24 cellular contexts compared by ENCODE assay signal in the genomic region with DNA sequence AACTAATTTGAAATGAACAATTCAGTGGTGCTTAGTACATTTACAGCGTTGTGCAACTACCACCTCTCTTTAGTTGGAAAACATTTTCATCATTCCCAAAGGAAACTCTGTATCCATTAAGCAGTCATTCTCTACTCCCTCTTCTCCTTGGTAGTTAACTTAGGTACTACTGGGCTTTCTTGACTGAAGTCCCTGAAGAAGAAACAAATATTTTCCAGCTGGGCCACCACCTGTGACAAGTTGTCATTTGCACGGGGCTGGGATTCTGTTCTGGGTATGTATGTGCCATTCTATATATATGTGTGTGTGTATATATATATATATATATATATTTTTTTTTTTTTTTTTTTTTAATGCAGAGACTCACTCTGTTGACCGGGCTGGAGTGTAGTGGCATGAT. TPM values are rescaled to one million over a fixed set of nuclear protein-coding genes. Genes with fewer than 3 reads are reported as not detected.
DNase-seq lines count a peak whose midpoint lies in the region; ATAC-seq lines count a peak whose summit lies in the region.
"Had no signal": no experiment of that assay in that cellular context is flagged by ENCODE, and none has a peak within 500 bp of the region (broad histone marks: within the 10 kb centered on the region; RNA-seq: fewer than 3 reads in every experiment).

No MANE protein-coding gene starts in this region.

- peaks cover 73% of the 10 kb centered on the region for H3K4me1 ChIP-seq in BLaER1
- H3K4me1 ChIP-seq in HUES64 (ENCODE audit: insufficient read depth, low read length), result peaks cover 29% of the 10 kb centered on the region
- H3K4me1 ChIP-seq: body of pancreas, pancreas, right lobe of liver had no signal

- H3K9me3 ChIP-seq in BLaER1 (no peaks in the 10 kb centered on the region), HUES64 (ENCODE audit: insufficient read depth, low read depth, low read length) (0 out of 2 replicates have a peak, but pooled peaks cover 3% of the 10 kb centered on the region)
- H3K9me3 ChIP-seq: body of pancreas, heart left ventricle, lower lobe of right lung, pancreas, right lobe of liver, suprapubic skin had no signal

- no peak overlapping the region for H3K4me3 ChIP-seq in BLaER1
- no peak overlapping the region for H3K4me3 ChIP-seq in HUES64 (ENCODE audit: low read length)
- H3K4me3 ChIP-seq: body of pancreas, GM23248, heart left ventricle, lower lobe of right lung, pancreas, right lobe of liver, suprapubic skin had no signal

- no peak for DNase-seq in activated naive CD8-positive, alpha-beta T cell treated with anti-CD3 and anti-CD28 coated beads, Interleukin-2, amount 50 U/mL, for 24 hours
- no peak for DNase-seq in naive B cell
- no peak for DNase-seq in ecto neural progenitor cell (ENCODE audit: low spot score)
- DNase-seq in NOMO-1 treated with DMSO at 0.1 percent for 48 hours (lab: John Stamatoyannopoulos, UW; ENCODE audit: unreplicated experiment), result no peak
- no peak for DNase-seq in AML-193 (lab: John Stamatoyannopoulos, UW)
- DNase-seq: activated CD4-positive, CD25-positive, alpha-beta regulatory T cell treated with anti-CD3 and anti-CD28 coated beads, Interleukin-2, amount 50 U/mL, for 72 hours; body of pancreas; CD8-positive, alpha-beta memory T cell; KG1; lower lobe of right lung; NCI-H1048; NCI-H187 treated with DMSO at 0.1 percent for 48 hours; NCI-H345; pancreas; right lobe of liver; stimulated activated CD4-positive, alpha-beta T cell treated with anti-CD3 and anti-CD28 coated beads, Interleukin-15, amount 100 ng/mL, for 24 hours; T1000 had no signal

- H3K27ac Mint-ChIP-seq in activated naive CD8-positive, alpha-beta T cell treated with anti-CD3 and anti-CD28 coated beads, Interleukin-2, amount 50 U/mL, for 24 hours, result peak overlapping the region; percentile 39
- peak overlapping the region; percentile 80 to 100 (median 98) for H3K27ac Mint-ChIP-seq in naive B cell
- H3K27ac Mint-ChIP-seq: activated T-helper 1 cell treated with anti-CD3 and anti-CD28 coated beads, Interleukin-12 subunit alpha, Interleukin-12 subunit beta, Interleukin-2, Interleukin-4 antibody, amounts not matched to agents 30 ng/mL and 10 ng/mL and 1 ng/mL, durations not matched to agents 14 hours and 24 hours and 36 hours; CD8-positive, alpha-beta memory T cell had no signal

- no peaks in the 10 kb centered on the region for H3K36me3 Mint-ChIP-seq in activated naive CD8-positive, alpha-beta T cell treated with anti-CD3 and anti-CD28 coated beads, Interleukin-2, amount 50 U/mL, for 24 hours (ENCODE audit: low read depth)
- H3K36me3 Mint-ChIP-seq in naive B cell, result no peaks in the 10 kb centered on the region
- H3K36me3 Mint-ChIP-seq: activated naive CD4-positive, alpha-beta T cell treated with anti-CD3 and anti-CD28 coated beads, Interleukin-2, amount 50 U/mL, for 24 hours had no signal

- H3K27me3 Mint-ChIP-seq in activated naive CD8-positive, alpha-beta T cell treated with anti-CD3 and anti-CD28 coated beads, Interleukin-2, amount 50 U/mL, for 24 hours, result no peaks in the 10 kb centered on the region
- H3K27me3 Mint-ChIP-seq in naive B cell, result no peaks in the 10 kb centered on the region
- H3K27me3 Mint-ChIP-seq: activated naive CD4-positive, alpha-beta T cell treated with anti-CD3 and anti-CD28 coated beads, Interleukin-2, amount 50 U/mL, for 24 hours had no signal

- H4K20me1 ChIP-seq in BLaER1, result no peaks in the 10 kb centered on the region

- no peaks in the 10 kb centered on the region for H3K36me3 ChIP-seq in BLaER1
- H3K36me3 ChIP-seq in HUES64 (ENCODE audit: insufficient read depth, low read length), result no peaks in the 10 kb centered on the region
- H3K36me3 ChIP-seq: heart left ventricle, lower lobe of right lung, pancreas, right lobe of liver, suprapubic skin had no signal

- WGBS in HUES64, result 72% methylated on average over 3 of the region's 3 CpGs

- H3K4me3 Mint-ChIP-seq in activated naive CD8-positive, alpha-beta T cell treated with anti-CD3 and anti-CD28 coated beads, Interleukin-2, amount 50 U/mL, for 24 hours, result no peak overlapping the region
- H3K4me3 Mint-ChIP-seq in naive B cell, result peak overlapping the region in 6 of 8 donors; percentile 79 to 94 (median 86)

- H3K9ac ChIP-seq in BLaER1 (no peak overlapping the region), HUES64 (ENCODE audit: low read depth, low read length) (peak overlapping the region; percentile 82; the same call in 1 of the 2 replicates)
- H3K9ac ChIP-seq: GM23248 had no signal

- peaks cover 54% of the 10 kb centered on the region for H3K4me1 Mint-ChIP-seq in activated naive CD8-positive, alpha-beta T cell treated with anti-CD3 and anti-CD28 coated beads, Interleukin-2, amount 50 U/mL, for 24 hours
- H3K4me1 Mint-ChIP-seq in naive B cell, result peaks cover 48 to 79% (median 52%) of the 10 kb centered on the region in 3 donors

- peak overlapping the region; percentile 84 for H3K4me2 ChIP-seq in BLaER1

- H3K9me3 Mint-ChIP-seq in activated naive CD8-positive, alpha-beta T cell treated with anti-CD3 and anti-CD28 coated beads, Interleukin-2, amount 50 U/mL, for 24 hours, result no peaks in the 10 kb centered on the region
- H3K9me3 Mint-ChIP-seq in naive B cell, result peaks cover 0 to 2% (median 0%) of the 10 kb centered on the region in 7 donors
- H3K9me3 Mint-ChIP-seq: activated naive CD4-positive, alpha-beta T cell treated with anti-CD3 and anti-CD28 coated beads, Interleukin-2, amount 50 U/mL, for 24 hours; CD8-positive, alpha-beta memory T cell had no signal

- H3K27ac ChIP-seq in BLaER1, result peak overlapping the region; percentile 85
- peak overlapping the region; percentile 98 for H3K27ac ChIP-seq in HUES64 (ENCODE audit: low read depth, low read length)
- H3K27ac ChIP-seq: body of pancreas, GM23248, pancreas, right lobe of liver, suprapubic skin had no signal

- H3K27me3 ChIP-seq in BLaER1, result no peaks in the 10 kb centered on the region
- H3K27me3 ChIP-seq in HUES64 (ENCODE audit: insufficient read depth, low read length), result no peaks in the 10 kb centered on the region
- H3K27me3 ChIP-seq: body of pancreas, heart left ventricle, pancreas, right lobe of liver, suprapubic skin had no signal

- no peak for ATAC-seq in activated naive CD8-positive, alpha-beta T cell treated with anti-CD3 and anti-CD28 coated beads, Interleukin-2, amount 50 U/mL, for 24 hours
- no peak for ATAC-seq in naive B cell (ENCODE audit: low read depth in 2 of 2)
- ATAC-seq: body of pancreas, heart left ventricle, lower lobe of right lung, pancreas, right lobe of liver had no signal

RNA-seq across cellular contexts. Expression of gene RMI2, which starts 15.4 kb away (rescaled TPM):
- 63.3 TPM for polyA plus RNA-seq in HUES64 (2013, experiment 1 of 2)
- polyA plus RNA-seq in HUES64 (2013, experiment 2 of 2), result 70.4 TPM
- 10 to 100 TPM; 18.1 to 38.3 (median 30.0) TPM for polyA plus RNA-seq in naive B cell (ENCODE audit: low read depth in 6 of 6)

RNA-seq across cellular contexts. Expression of gene PRM1, which starts 48.8 kb away (rescaled TPM):
- polyA plus RNA-seq in HUES64 (2013, experiment 1 of 2), result not detected
- not detected for polyA plus RNA-seq in HUES64 (2013, experiment 2 of 2)
- polyA plus RNA-seq in naive B cell (ENCODE audit: low read depth in 6 of 6), result not detected
- polyA plus RNA-seq: CD8-positive, alpha-beta memory T cell; GM23248; heart left ventricle; pancreas had no signal

RNA-seq across cellular contexts. Expression of gene PRM2, which starts 53.6 kb away (rescaled TPM):
- not detected for polyA plus RNA-seq in HUES64 (2013, experiment 1 of 2)
- not detected for polyA plus RNA-seq in HUES64 (2013, experiment 2 of 2)
- not detected for polyA plus RNA-seq in naive B cell (ENCODE audit: low read depth in 6 of 6)
- polyA plus RNA-seq: CD8-positive, alpha-beta memory T cell; GM23248; heart left ventricle; pancreas had no signal

RNA-seq across cellular contexts. Expression of gene PRM3, which starts 56.5 kb away (rescaled TPM):
- not detected for polyA plus RNA-seq in HUES64 (2013, experiment 1 of 2)
- polyA plus RNA-seq in HUES64 (2013, experiment 2 of 2), result not detected
- not detected for polyA plus RNA-seq in naive B cell (ENCODE audit: low read depth in 6 of 6)
- polyA plus RNA-seq: CD8-positive, alpha-beta memory T cell; GM23248; heart left ventricle; pancreas had no signal
